Comparison of ENCODE assay signal across 8 cellular contexts in the genomic region with DNA sequence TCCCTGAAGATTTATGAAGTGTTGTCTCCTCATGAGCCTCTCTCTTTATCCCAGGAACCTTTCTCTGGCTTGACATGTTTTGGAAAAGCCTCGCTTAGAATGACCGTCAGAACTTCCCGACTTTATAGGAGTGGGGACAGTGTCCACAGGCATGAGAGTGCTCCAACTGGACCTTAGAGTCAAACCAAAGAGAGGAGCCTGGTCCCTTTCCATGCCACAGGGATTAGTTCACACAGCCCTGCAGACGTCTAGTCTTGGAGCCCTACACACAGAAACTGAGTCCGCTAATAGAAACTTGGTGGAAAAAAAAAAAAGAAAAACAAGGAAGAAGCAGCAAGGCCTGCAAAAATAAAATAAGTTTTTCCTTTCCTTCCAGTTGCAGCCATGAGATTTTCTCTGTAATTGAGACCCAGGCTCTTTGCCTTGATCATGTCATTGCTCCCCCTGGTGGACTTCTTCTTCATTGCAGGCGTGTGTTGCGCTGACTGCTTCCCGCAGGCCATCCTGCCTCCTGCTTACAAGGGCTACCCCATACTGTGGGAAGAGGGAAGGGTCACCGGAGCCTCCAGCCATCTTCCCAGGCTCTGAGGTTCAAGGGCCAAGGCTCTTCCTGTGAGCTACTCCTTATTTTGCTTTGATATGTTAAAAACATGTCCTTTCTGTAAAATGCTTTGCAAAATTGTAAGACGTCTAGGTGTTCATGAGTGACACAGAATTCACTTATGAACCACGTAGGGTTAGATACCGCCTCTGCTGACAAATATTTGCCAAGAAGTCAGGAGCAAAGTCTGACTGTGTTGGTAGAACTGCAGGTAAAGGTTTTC.
A peak's percentile ranks its signal among the peaks of the same experiment; 100 is the strongest.
DNase-seq lines count a peak whose midpoint lies in the region; ATAC-seq and TF ChIP-seq lines count a peak whose summit lies in the region.

No MANE protein-coding gene starts in this region.

- peaks cover 0 to 4% (median 2%) of the 10 kb centered on the region in 4 donors for H3K4me1 ChIP-seq in right lobe of liver

- 16% methylated on average over 11 of the region's 12 CpGs for WGBS in right lobe of liver (ENCODE audit: insufficient coverage, low coverage, low lambda C conversion rate, missing lambda C conversion rate)

- peak overlapping the region in 1 of 3 donors; percentile 11 for H3K4me3 ChIP-seq in right lobe of liver

- ATAC-seq in HG03342 (IDR thresholded peaks at IDR 0.05; ENCODE audit: unreplicated experiment): peak; percentile 86
- peak; percentile 99 to 100 (median 99) for ATAC-seq in right lobe of liver

- no peak for TF ChIP-seq POLR2A in right lobe of liver (IDR thresholded peaks at IDR 0.05)

- H3K36me3 ChIP-seq in right lobe of liver: no peaks in the 10 kb centered on the region

- intact Hi-C loops in right lobe of liver (cut with DNase I): loop anchor here in 1 of 2 donors (5.0 kb wide), 1 partner anchor 386 kb away; no protein-coding TSS in a partner anchor

- peak; percentile 79 to 95 (median 90) for TF ChIP-seq CTCF in right lobe of liver (IDR thresholded peaks at IDR 0.05)

- H3K27me3 ChIP-seq in right lobe of liver: no peaks in the 10 kb centered on the region

- DNase-seq in activated gamma-delta T cell treated with Interleukin-2 at 50 U/mL for 16 hours (peak; percentile 83), activated gamma-delta T cell (lab: John Stamatoyannopoulos, UW) (no peak), NCI-H510A treated with DMSO at 0.1 percent for 48 hours (lab: John Stamatoyannopoulos, UW) (peak; percentile 53), dedifferentiated amniotic fluid mesenchymal stem cell (ENCODE audit: extremely low spot score) (peak; percentile 88), right lobe of liver (peak; percentile 73 to 81 (median 78))
- peak; percentile 86 for DNase-seq in activated CD4-positive, alpha-beta T cell treated with anti-CD3 and anti-CD28 coated beads for 48 hours
- peak; percentile 56 to 70 (median 70) for DNase-seq in stimulated activated CD4-positive, alpha-beta T cell treated with anti-CD3 and anti-CD28 coated beads, TNF-alpha, amount 100 ng/mL, for 48 hours (ENCODE audit: low read depth in 3 of 3)

- H3K27ac ChIP-seq in right lobe of liver: no peak overlapping the region

- no peaks in the 10 kb centered on the region for H3K9me3 ChIP-seq in right lobe of liver
